In genomic region chr16:89364603-89365002, GRCh38 we compare ENCODE assay signal across 12 cellular contexts.
A peak's percentile ranks its signal among the peaks of the same experiment; 100 is the strongest.
DNase-seq lines count a peak whose midpoint lies in the region; ATAC-seq and TF ChIP-seq lines count a peak whose summit lies in the region.
"Had no signal": no experiment of that assay in that cellular context is flagged by ENCODE, and none has a peak within 500 bp of the region (broad histone marks: within the 10 kb centered on the region; RNA-seq: fewer than 3 reads in every experiment).

No MANE protein-coding gene starts in this region.

- ATAC-seq in natural killer cell = no peak
- no peak for ATAC-seq in HG03025 (IDR thresholded peaks at IDR 0.05; ENCODE audit: low FRiP score, unreplicated experiment)
- ATAC-seq in GM19035 (IDR thresholded peaks at IDR 0.05; ENCODE audit: unreplicated experiment) = no peak

- H3K4me1 Mint-ChIP-seq in CD8-positive, alpha-beta memory T cell = peaks cover 85 to 96% (median 95%) of the 10 kb centered on the region in 3 donors
- H3K4me1 Mint-ChIP-seq in natural killer cell = peaks cover 85 to 95% of the 10 kb centered on the region in 2 donors

- no peaks in the 10 kb centered on the region for H3K9me3 ChIP-seq in CD8-positive, alpha-beta memory T cell (ENCODE audit: low read length)
- no peaks in the 10 kb centered on the region for H3K9me3 ChIP-seq in testis
- H3K9me3 ChIP-seq: sigmoid colon had no signal

- peaks cover 82% of the 10 kb centered on the region for H3K4me1 ChIP-seq in CD8-positive, alpha-beta memory T cell (ENCODE audit: insufficient read depth, low read length)
- H3K4me1 ChIP-seq in testis = peaks cover 49% of the 10 kb centered on the region

- no peak for TF ChIP-seq CTCF in brain microvascular endothelial cell (IDR thresholded peaks at IDR 0.05; ENCODE audit: low read depth, low read length, missing control alignments)
- no peak for TF ChIP-seq CTCF in natural killer cell (IDR thresholded peaks at IDR 0.05)
- TF ChIP-seq CTCF in testis (IDR thresholded peaks at IDR 0.05) = no peak

- H3K27me3 Mint-ChIP-seq in CD8-positive, alpha-beta memory T cell = peaks cover 0 to 2% of the 10 kb centered on the region in 2 donors
- no peaks in the 10 kb centered on the region for H3K27me3 Mint-ChIP-seq in natural killer cell (ENCODE audit: low read depth in 2 of 2)

- H3K4me3 Mint-ChIP-seq in CD8-positive, alpha-beta memory T cell = peak overlapping the region; percentile 19 to 69 (median 52)
- H3K4me3 Mint-ChIP-seq in natural killer cell = peak overlapping the region; percentile 7

- peak overlapping the region; percentile 68 to 96 (median 86) for H3K27ac Mint-ChIP-seq in CD8-positive, alpha-beta memory T cell
- peak overlapping the region; percentile 54 to 69 for H3K27ac Mint-ChIP-seq in natural killer cell

- H3K27me3 ChIP-seq in CD8-positive, alpha-beta memory T cell (ENCODE audit: insufficient read depth, low read length, poor library complexity, severe bottlenecking) = no peaks in the 10 kb centered on the region
- H3K27me3 ChIP-seq in brain microvascular endothelial cell (replicated peaks) = no peaks in the 10 kb centered on the region
- H3K27me3 ChIP-seq in testis = no peaks in the 10 kb centered on the region
- H3K27me3 ChIP-seq: sigmoid colon had no signal

- CTCF ChIA-PET in CD8-positive, alpha-beta memory T cell (lab: Charles Lee) = interaction anchor here (1.1 kb wide), 1 partner anchor 12 kb away, joined by 3 read pairs; no protein-coding TSS in a partner anchor

- H3K36me3 ChIP-seq in CD8-positive, alpha-beta memory T cell (ENCODE audit: insufficient read depth, low read length) = no peaks in the 10 kb centered on the region
- H3K36me3 ChIP-seq in brain microvascular endothelial cell (replicated peaks) = peaks cover 3% of the 10 kb centered on the region
- no peaks in the 10 kb centered on the region for H3K36me3 ChIP-seq in testis (ENCODE audit: low read depth, missing control alignments)
- H3K36me3 ChIP-seq: sigmoid colon had no signal

- POLR2A ChIA-PET in CD8-positive, alpha-beta memory T cell (lab: Charles Lee) = no interaction called here

- TF ChIP-seq POLR2A in testis (IDR thresholded peaks at IDR 0.05) = no peak

- H3K27ac ChIP-seq in CD8-positive, alpha-beta memory T cell (ENCODE audit: low read depth, low read length) = no peak overlapping the region
- peak overlapping the region; percentile 89 for H3K27ac ChIP-seq in brain microvascular endothelial cell
- H3K27ac ChIP-seq in testis = no peak overlapping the region
- H3K27ac ChIP-seq: coronary artery had no signal

- H3K9me3 Mint-ChIP-seq in CD8-positive, alpha-beta memory T cell = no peaks in the 10 kb centered on the region
- no peaks in the 10 kb centered on the region for H3K9me3 Mint-ChIP-seq in natural killer cell

- in situ Hi-C loops in brain microvascular endothelial cell (cut with HindIII; ENCODE audit: low pct_ligation_motif_present, low sequenced_read_pairs) = no loop called here

- no peak overlapping the region for H3K4me3 ChIP-seq in CD8-positive, alpha-beta memory T cell (ENCODE audit: low read length)
- H3K4me3 ChIP-seq in brain microvascular endothelial cell (ENCODE audit: low read depth, low read length) = no peak overlapping the region
- H3K4me3 ChIP-seq in testis = no peak overlapping the region
- H3K4me3 ChIP-seq: coronary artery, sigmoid colon had no signal

- H3K36me3 Mint-ChIP-seq in CD8-positive, alpha-beta memory T cell = peaks cover 0 to 28% (median 3%) of the 10 kb centered on the region in 3 donors
- no peaks in the 10 kb centered on the region for H3K36me3 Mint-ChIP-seq in natural killer cell

- WGBS in testis, 2 donors = 55 to 78% methylated on average over 8 of the region's 8 CpGs

- no peak for DNase-seq in CD8-positive, alpha-beta memory T cell
- peak; percentile 69 for DNase-seq in NCI-H1694 (lab: John Stamatoyannopoulos, UW)
- DNase-seq in brain microvascular endothelial cell = no peak
- no peak for DNase-seq in natural killer cell
- DNase-seq in testis = no peak
- DNase-seq in COLO829 (ENCODE audit: low spot score) = no peak
- DNase-seq: activated CD4-positive, alpha-beta T cell treated with anti-CD3 and anti-CD28 coated beads for 4 hours; sigmoid colon; stimulated activated naive CD4-positive, alpha-beta T cell treated with Interleukin-2 at 50 U/mL for 16 hours had no signal

- intact Hi-C loops in natural killer cell (cut with micrococcal nuclease) = no loop called here
- intact Hi-C loops in testis (cut with DNase I; ENCODE audit: low total_unique reads) = no loop called here
